ENCODE assay signal across 20 cellular contexts in genomic region chr12:19185262-19185929, GRCh38. TPM values are rescaled to one million over a fixed set of nuclear protein-coding genes. Genes with fewer than 3 reads are reported as not detected.
DNase-seq lines count a peak whose midpoint lies in the region; ATAC-seq and TF ChIP-seq lines count a peak whose summit lies in the region.
"Had no signal": no experiment of that assay in that cellular context is flagged by ENCODE, and none has a peak within 500 bp of the region (broad histone marks: within the 10 kb centered on the region; RNA-seq: fewer than 3 reads in every experiment).

No MANE protein-coding gene starts in this region.

- intact Hi-C loops in heart left ventricle (cut with DNase I), result loop anchor here (2.0 to 10.0 kb wide), 21 partner anchors 51 to 938 kb away; no protein-coding TSS in a partner anchor
- intact Hi-C loops in Right ventricle myocardium superior (cut with DNase I), result loop anchor here (10.0 kb wide), 1 partner anchor 321 kb away; no protein-coding TSS in a partner anchor
- intact Hi-C loops in right cardiac atrium (cut with DNase I), result loop anchor here (5.0 to 10.0 kb wide), 6 partner anchors 51 to 761 kb away; no protein-coding TSS in a partner anchor
- intact Hi-C loops in aorta (cut with DNase I), result loop anchor here (5.0 to 10.0 kb wide), 5 partner anchors 52 to 459 kb away; no protein-coding TSS in a partner anchor
- intact Hi-C loops in breast epithelium (cut with DNase I; ENCODE audit: low total_unique reads), result no loop called here

- TF ChIP-seq POLR2A in heart left ventricle (IDR thresholded peaks at IDR 0.05) (no peak), breast epithelium (IDR thresholded peaks at IDR 0.05) (no peak)

- H3K36me3 ChIP-seq in heart left ventricle (no peaks in the 10 kb centered on the region), NT2/D1 (ENCODE audit: insufficient read depth, insufficient read length, low read length) (peaks cover 6% of the 10 kb centered on the region), aorta (ENCODE audit: control insufficient read depth in 1 of 2, insufficient read depth in 2 of 2, low read length in 1 of 2) (no peaks in the 10 kb centered on the region), breast epithelium (no peaks in the 10 kb centered on the region)
- H3K36me3 ChIP-seq: BE2C, HAP-1, Peyer's patch had no signal

- H3K36me3 Mint-ChIP-seq in nephron (ENCODE audit: low read depth), result no peaks in the 10 kb centered on the region
- no peaks in the 10 kb centered on the region for H3K36me3 Mint-ChIP-seq in activated T-helper 17 cell treated with anti-CD3 and anti-CD28 coated beads, Interleukin-2, amount 50 U/mL, for 72 hours (ENCODE audit: low read depth)
- H3K36me3 Mint-ChIP-seq: CD4-positive, CD25-positive, alpha-beta regulatory T cell had no signal

- ATAC-seq in heart left ventricle (peak in 1 of 4 donors; percentile 23), Right ventricle myocardium superior (ENCODE audit: poor library complexity) (no peak), right cardiac atrium (no peak), aorta (ENCODE audit: low FRiP score) (no peak)
- no peak for ATAC-seq in activated T-helper 17 cell treated with anti-CD3 and anti-CD28 coated beads, Interleukin-2, amount 50 U/mL, for 72 hours (replicated peaks)

- peaks cover 2 to 64% (median 25%) of the 10 kb centered on the region in 12 donors for H3K4me1 ChIP-seq in heart left ventricle
- H3K4me1 ChIP-seq in NT2/D1 (ENCODE audit: insufficient read depth, insufficient read length), result peaks cover 3% of the 10 kb centered on the region
- H3K4me1 ChIP-seq in right cardiac atrium (ENCODE audit: control insufficient read depth, insufficient read depth, low read length), result peaks cover 3% of the 10 kb centered on the region
- peaks cover 7 to 8% of the 10 kb centered on the region in 2 donors for H3K4me1 ChIP-seq in aorta (ENCODE audit: control insufficient read depth in 1 of 2, insufficient read depth in 2 of 2, low read length in 2 of 2)
- peaks cover 0 to 3% of the 10 kb centered on the region in 2 donors for H3K4me1 ChIP-seq in breast epithelium
- H3K4me1 ChIP-seq: Peyer's patch had no signal

- DNase-seq in heart left ventricle (no peak), Right ventricle myocardium superior (no peak), NT2/D1 (ENCODE audit: low read depth, low spot score) (peak; percentile 66), right cardiac atrium (no peak), aorta (no peak), breast epithelium (ENCODE audit: low spot score in 2 of 2) (no peak)
- DNase-seq: 8988T; BE2C; CD4-positive, CD25-positive, alpha-beta regulatory T cell; COR-L47; KBM-7; NCI-H1105 treated with DMSO at 0.1 percent for 48 hours; NCI-H1694; NCI-H2081 treated with DMSO at 0.1 percent for 48 hours; NCI-H446 treated with DMSO at 0.1 percent for 48 hours; Peyer's patch had no signal

- no peak overlapping the region for H3K4me3 Mint-ChIP-seq in nephron
- no peak overlapping the region for H3K4me3 Mint-ChIP-seq in activated T-helper 17 cell treated with anti-CD3 and anti-CD28 coated beads, Interleukin-2, amount 50 U/mL, for 72 hours
- H3K4me3 Mint-ChIP-seq: CD4-positive, CD25-positive, alpha-beta regulatory T cell had no signal

- peak overlapping the region in 9 of 12 donors; percentile 1 to 65 (median 50) for H3K27ac ChIP-seq in heart left ventricle
- peak overlapping the region; percentile 53 for H3K27ac ChIP-seq in right cardiac atrium (ENCODE audit: low read length)
- no peak overlapping the region for H3K27ac ChIP-seq in aorta (ENCODE audit: low read depth in 1 of 2, low read length in 2 of 2)
- H3K27ac ChIP-seq in breast epithelium, result no peak overlapping the region
- H3K27ac ChIP-seq: HL-60, Peyer's patch had no signal

- H3K9me3 Mint-ChIP-seq in nephron, result no peaks in the 10 kb centered on the region
- H3K9me3 Mint-ChIP-seq in activated T-helper 17 cell treated with anti-CD3 and anti-CD28 coated beads, Interleukin-2, amount 50 U/mL, for 72 hours, result no peaks in the 10 kb centered on the region

- H3K4me3 ChIP-seq in heart left ventricle (no peak overlapping the region), NT2/D1 (ENCODE audit: insufficient read length, low read depth) (no peak overlapping the region), right cardiac atrium (ENCODE audit: low read length) (no peak overlapping the region), aorta (ENCODE audit: low read length in 2 of 2) (no peak overlapping the region), breast epithelium (no peak overlapping the region)
- H3K4me3 ChIP-seq: HAP-1, Peyer's patch had no signal

- H3K27me3 ChIP-seq in heart left ventricle (no peaks in the 10 kb centered on the region), NT2/D1 (ENCODE audit: insufficient read depth, insufficient read length) (no peaks in the 10 kb centered on the region), right cardiac atrium (ENCODE audit: control insufficient read depth, insufficient read depth) (no peaks in the 10 kb centered on the region), aorta (ENCODE audit: control insufficient read depth in 1 of 2, insufficient read depth in 2 of 2, low read length in 1 of 2) (no peaks in the 10 kb centered on the region), breast epithelium (no peaks in the 10 kb centered on the region)
- H3K27me3 ChIP-seq: BE2C, Peyer's patch had no signal

- TF ChIP-seq CTCF in heart left ventricle (IDR thresholded peaks at IDR 0.05) (no peak), nephron (IDR thresholded peaks at IDR 0.05; ENCODE audit: unreplicated experiment in 3 of 3) (no peak), breast epithelium (IDR thresholded peaks at IDR 0.05) (no peak)

- H3K4me1 Mint-ChIP-seq in nephron, result peaks cover 47% of the 10 kb centered on the region
- H3K4me1 Mint-ChIP-seq in activated T-helper 17 cell treated with anti-CD3 and anti-CD28 coated beads, Interleukin-2, amount 50 U/mL, for 72 hours, result no peaks in the 10 kb centered on the region
- H3K4me1 Mint-ChIP-seq: CD4-positive, CD25-positive, alpha-beta regulatory T cell had no signal

- 45 to 59% (median 48%) methylated on average over 3 of the region's 3 CpGs for WGBS in heart left ventricle, 4 donors
- 56% methylated on average over 3 of the region's 3 CpGs for WGBS in right cardiac atrium
- WGBS in aorta, 2 donors, result 64% methylated on average over 3 of the region's 3 CpGs

- peak overlapping the region; percentile 10 to 79 (median 22) for H3K27ac Mint-ChIP-seq in nephron
- H3K27ac Mint-ChIP-seq in activated T-helper 17 cell treated with anti-CD3 and anti-CD28 coated beads, Interleukin-2, amount 50 U/mL, for 72 hours, result no peak overlapping the region
- H3K27ac Mint-ChIP-seq: CD4-positive, CD25-positive, alpha-beta regulatory T cell had no signal

- H3K9me3 ChIP-seq in heart left ventricle (no peaks in the 10 kb centered on the region), NT2/D1 (ENCODE audit: insufficient read depth, low read length) (no peaks in the 10 kb centered on the region), right cardiac atrium (ENCODE audit: control insufficient read depth, low read length) (no peaks in the 10 kb centered on the region), aorta (ENCODE audit: control insufficient read depth, low read length) (no peaks in the 10 kb centered on the region), breast epithelium (no peaks in the 10 kb centered on the region)
- H3K9me3 ChIP-seq: BE2C, HAP-1, Peyer's patch had no signal

- no peaks in the 10 kb centered on the region for H3K27me3 Mint-ChIP-seq in nephron (ENCODE audit: low read depth)
- no peaks in the 10 kb centered on the region for H3K27me3 Mint-ChIP-seq in activated T-helper 17 cell treated with anti-CD3 and anti-CD28 coated beads, Interleukin-2, amount 50 U/mL, for 72 hours
- H3K27me3 Mint-ChIP-seq: CD4-positive, CD25-positive, alpha-beta regulatory T cell had no signal

- no peak overlapping the region for H3K9ac ChIP-seq in NT2/D1 (ENCODE audit: insufficient read length, low read depth)

RNA-seq across cellular contexts. Expression of gene PLEKHA5, which starts 55.9 kb away (rescaled TPM):
- total RNA-seq in heart left ventricle, result 10 to 100 TPM; 43.7 to 72.2 (median 58.7) TPM
- 10 to 100 TPM; 18.1 to 37.8 TPM for polyA plus RNA-seq in heart left ventricle
- 55.5 TPM for total RNA-seq in Right ventricle myocardium superior
- 10 to 100 TPM; 51.0 to 88.0 (median 74.8) TPM for total RNA-seq in right cardiac atrium
- polyA plus RNA-seq in right cardiac atrium, result 47.3 TPM
- total RNA-seq in aorta, result 10 to 100 TPM; 24.0 to 56.0 TPM
- polyA plus RNA-seq in aorta, result 10 to 100 TPM; 11.0 to 13.4 TPM
- 10 to 100 TPM in 1 of 2 donors, 1 to 10 TPM in 1; 8.6 to 10.4 TPM for total RNA-seq in activated T-helper 17 cell treated with anti-CD3 and anti-CD28 coated beads, Interleukin-2, amount 50 U/mL, for 72 hours
- 10 to 100 TPM; 21.1 to 55.5 (median 49.8) TPM for total RNA-seq in breast epithelium

Comparison
In these comparisons a context has a peak if more than half of its experiments do, and no peak if none do; other contexts are left out.
1. H3K27ac ChIP-seq: peak in heart left ventricle (9 of 12) and right cardiac atrium (single experiment); none in aorta (0 of 2) and breast epithelium (0 of 2).